In the genomic region with DNA sequence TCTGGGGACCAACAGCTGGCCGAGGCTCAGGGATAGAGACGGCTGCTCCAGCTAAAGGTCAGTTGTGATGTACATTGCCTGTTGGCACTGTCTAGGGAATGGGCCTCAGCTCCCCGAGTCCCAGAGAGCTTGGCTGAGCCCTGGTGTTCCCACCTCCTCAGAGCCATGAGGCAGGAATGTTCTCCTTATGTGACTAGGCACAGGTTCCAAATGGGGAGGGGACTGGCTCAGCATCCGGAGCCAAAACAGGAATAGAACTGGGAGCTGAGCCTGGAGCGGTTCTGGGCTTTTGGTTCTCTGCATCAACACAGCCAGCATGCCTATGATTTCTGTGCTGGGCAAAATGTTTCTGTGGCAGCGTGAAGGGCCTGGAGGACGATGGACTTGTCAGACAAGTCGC, we compare ENCODE assay signal across 8 cellular contexts. TPM values are rescaled to one million over a fixed set of nuclear protein-coding genes. Genes with fewer than 3 reads are reported as not detected.
A peak's percentile ranks its signal among the peaks of the same experiment; 100 is the strongest.
DNase-seq lines count a peak whose midpoint lies in the region; ATAC-seq, FAIRE-seq and TF ChIP-seq lines count a peak whose summit lies in the region.

FAM131A (plus strand) TSS at position 286 of the 400 bp plus-strand sequence; CDS start at position 317, 31 bp downstream.

- no peak for DNase-seq in CD4-positive, alpha-beta T cell
- DNase-seq in RPMI7951 (ENCODE audit: low read depth) (no peak), endothelial cell of umbilical vein (ENCODE audit: low read depth, low spot score) (peak; percentile 12), NCI-H1436 (lab: John Stamatoyannopoulos, UW) (no peak)
- DNase-seq in activated CD4-positive, alpha-beta T cell treated with anti-CD3 and anti-CD28 coated beads for 1 hour = no peak

- H3K4me1 ChIP-seq in endothelial cell of umbilical vein (ENCODE audit: control insufficient read depth, extremely low read depth, insufficient read depth, low read length) (peaks cover 69% of the 10 kb centered on the region), mucosa of rectum (ENCODE audit: control insufficient read depth in 2 of 2, insufficient read depth in 2 of 2, low read length in 2 of 2) (peaks cover 22 to 25% of the 10 kb centered on the region in 2 donors), urinary bladder (ENCODE audit: insufficient read depth) (no peaks in the 10 kb centered on the region)

- TF ChIP-seq POLR2A in endothelial cell of umbilical vein (IDR thresholded peaks at IDR 0.05; ENCODE audit: low read depth, low read length) = no peak

- H4K20me1 ChIP-seq in endothelial cell of umbilical vein (replicated peaks; ENCODE audit: control insufficient read depth, extremely low read depth, insufficient read depth, low read length) = no peaks in the 10 kb centered on the region

- H3K4me2 ChIP-seq in endothelial cell of umbilical vein (ENCODE audit: insufficient read depth, low read length) = peak within 1 kb of the TSS; percentile 73

- peaks cover 34% of the 10 kb centered on the region for H3K4me1 Mint-ChIP-seq in CD4-positive, alpha-beta T cell (ENCODE audit: low read depth)

- CTCF ChIA-PET in CD4-positive, alpha-beta T cell (lab: Charles Lee) = interaction anchor here (1.3 kb wide), 1 partner anchor 17 kb away, joined by 3 read pairs; no protein-coding TSS in a partner anchor
- CTCF ChIA-PET in endothelial cell of umbilical vein (lab: Charles Lee) = interaction anchor here (0.7 to 2.2 kb wide), 11 partner anchors 8 to 442 kb away, joined by 3 to 7 read pairs (median 4); partner anchors contain the start of gene EIF2B5

- no peak within 1 kb of the TSS for H3K27ac ChIP-seq in CD4-positive, alpha-beta T cell (ENCODE audit: low read depth, low read length)
- H3K27ac ChIP-seq in endothelial cell of umbilical vein (ENCODE audit: insufficient read depth, low read depth, low read length) = peak within 1 kb of the TSS; percentile 99
- H3K27ac ChIP-seq in mucosa of rectum (ENCODE audit: low read depth in 2 of 2, low read length in 2 of 2) = peak within 1 kb of the TSS; percentile 95 to 96
- peak within 1 kb of the TSS; percentile 98 for H3K27ac ChIP-seq in urinary bladder (ENCODE audit: low read depth)

- peaks cover 37% of the 10 kb centered on the region for H3K36me3 Mint-ChIP-seq in CD4-positive, alpha-beta T cell (ENCODE audit: low read depth)

- WGBS in urinary bladder = 31% methylated on average over 8 of the region's 8 CpGs

- peak within 1 kb of the TSS; percentile 97 for H3K27ac Mint-ChIP-seq in CD4-positive, alpha-beta T cell

- H3K36me3 ChIP-seq in endothelial cell of umbilical vein (ENCODE audit: control insufficient read depth in 2 of 2, extremely low read depth in 1 of 2, insufficient read depth in 2 of 2, low read length in 2 of 2) = peaks cover 14 to 18% of the 10 kb centered on the region in 2 experiments
- peaks cover 25 to 31% of the 10 kb centered on the region in 2 donors for H3K36me3 ChIP-seq in mucosa of rectum (ENCODE audit: control insufficient read depth in 2 of 2, insufficient read depth in 2 of 2, low read length in 2 of 2)
- peaks cover 1% of the 10 kb centered on the region for H3K36me3 ChIP-seq in urinary bladder (ENCODE audit: insufficient read depth)

- H3K4me3 ChIP-seq in endothelial cell of umbilical vein (replicated peaks in 1 of 3; ENCODE audit: insufficient read depth in 1 of 3, low read depth in 1 of 3, low read length in 3 of 3) (peak within 1 kb of the TSS; percentile 31 to 62 (median 54)), mucosa of rectum (ENCODE audit: low read length in 2 of 2) (peak within 1 kb of the TSS; percentile 82 to 84), urinary bladder (ENCODE audit: low read depth, low read length) (peak within 1 kb of the TSS; percentile 64)

- no peak for TF ChIP-seq CTCF in CD4-positive, alpha-beta T cell (IDR thresholded peaks at IDR 0.05)
- TF ChIP-seq CTCF in endothelial cell of umbilical vein (IDR thresholded peaks at IDR 0.05; ENCODE audit: extremely low read depth in 1 of 2, insufficient read depth in 1 of 2, low read depth in 1 of 2, low read length in 2 of 2) = no peak

- dilution Hi-C loops in endothelial cell of umbilical vein (cut with MboI; ENCODE audit: extremely low pct_ligation_motif_present, low sequenced_read_pairs) = no loop called here

- H3K79me2 ChIP-seq in endothelial cell of umbilical vein (ENCODE audit: control insufficient read depth, insufficient read depth, low read length) = peaks cover 48% of the 10 kb centered on the region

- BruUV-seq in endothelial cell of umbilical vein (replicated peaks; lab: Mats Ljungman, UMichigan) = no TSS peak

- no peaks in the 10 kb centered on the region for H3K9me1 ChIP-seq in endothelial cell of umbilical vein (replicated peaks; ENCODE audit: control insufficient read depth, extremely low read depth, insufficient read depth, low read length)

- peak within 1 kb of the TSS; percentile 24 for H2AFZ ChIP-seq in endothelial cell of umbilical vein (ENCODE audit: low read depth, low read length)

- intact Hi-C loops in CD4-positive, alpha-beta T cell (cut with DNase I, micrococcal nuclease) = loop anchor here in 1 of 2 experiments (2.0 kb wide), 1 partner anchor 23 kb away; the partner anchor contains the start of genes CLCN2 and POLR2H
- intact Hi-C loops in endothelial cell of umbilical vein (cut with micrococcal nuclease) = loop anchor here (10.0 kb wide), 1 partner anchor 1597 kb away; the partner anchor contains the start of gene TRA2B

- no peaks in the 10 kb centered on the region for H3K27me3 ChIP-seq in CD4-positive, alpha-beta T cell (ENCODE audit: control insufficient read depth, insufficient read depth, low read length)
- H3K27me3 ChIP-seq in endothelial cell of umbilical vein (ENCODE audit: control insufficient read depth in 2 of 2, insufficient read depth in 2 of 2, low read length in 2 of 2) (no peaks in the 10 kb centered on the region), mucosa of rectum (ENCODE audit: control insufficient read depth in 2 of 2, insufficient read depth in 2 of 2, low read length in 2 of 2) (no peaks in the 10 kb centered on the region)

- FAIRE-seq in endothelial cell of umbilical vein (lab: Jason Lieb, UNC) = peak; percentile 35

- peak within 1 kb of the TSS; percentile 95 for H3K4me3 Mint-ChIP-seq in CD4-positive, alpha-beta T cell

- no peaks in the 10 kb centered on the region for H3K27me3 Mint-ChIP-seq in CD4-positive, alpha-beta T cell

- peak within 1 kb of the TSS; percentile 76 for H3K9ac ChIP-seq in endothelial cell of umbilical vein (replicated peaks; ENCODE audit: extremely low read depth, insufficient read depth, low read length)
- H3K9ac ChIP-seq in mucosa of rectum (ENCODE audit: low read depth in 1 of 2, low read length in 2 of 2) = peak within 1 kb of the TSS; percentile 86 to 88

- no peaks in the 10 kb centered on the region for H3K9me3 Mint-ChIP-seq in CD4-positive, alpha-beta T cell

- POLR2A ChIA-PET in CD4-positive, alpha-beta T cell (lab: Charles Lee) = interaction anchor here (0.7 to 1.9 kb wide), 4 partner anchors 9 to 88 kb away, joined by 3 to 6 read pairs (median 4); partner anchors contain the start of genes CLCN2, EEF1AKMT4 and POLR2H
- POLR2A ChIA-PET in endothelial cell of umbilical vein (lab: Charles Lee) = interaction anchor here (0.6 to 1.0 kb wide), 3 partner anchors 22 to 186 kb away, joined by 3 to 5 read pairs (median 4); no protein-coding TSS in a partner anchor

- no peak for ATAC-seq in CD4-positive, alpha-beta T cell (ENCODE audit: poor library complexity)
- ATAC-seq in HG03039 (IDR thresholded peaks at IDR 0.05; ENCODE audit: unreplicated experiment) = no peak

- H3K9me3 ChIP-seq in CD4-positive, alpha-beta T cell (ENCODE audit: control insufficient read depth, low read length) = no peaks in the 10 kb centered on the region
- no peaks in the 10 kb centered on the region for H3K9me3 ChIP-seq in endothelial cell of umbilical vein (replicated peaks; ENCODE audit: control insufficient read depth, insufficient read depth, low read length)
- no peaks in the 10 kb centered on the region for H3K9me3 ChIP-seq in mucosa of rectum (ENCODE audit: control insufficient read depth in 2 of 2, low read length in 2 of 2)

TF ChIP-seq in endothelial cell of umbilical vein, 7 proteins besides CTCF, POLR2A, EP300 and RAD21:
- TF ChIP-seq POLR2AphosphoS5 (IDR thresholded peaks at IDR 0.05; ENCODE audit: insufficient read depth, low read depth, low read length) = no peak
- no peak for TF ChIP-seq MYC (IDR thresholded peaks at IDR 0.05; ENCODE audit: low read depth, low read length)
- no peak for TF ChIP-seq FOS (IDR thresholded peaks at IDR 0.05; ENCODE audit: borderline replicate concordance, insufficient read depth, low read length)
- TF ChIP-seq JUN (IDR thresholded peaks at IDR 0.05; ENCODE audit: borderline replicate concordance, insufficient read depth, insufficient read length, low read depth) = no peak
- no peak for TF ChIP-seq EZH2 (IDR thresholded peaks at IDR 0.05; ENCODE audit: borderline replicate concordance, low read depth, low read length, severe bottlenecking)
- no peak for TF ChIP-seq GATA2 (IDR thresholded peaks at IDR 0.05; ENCODE audit: insufficient read depth, insufficient read length, low read depth, low read length)
- TF ChIP-seq, protein P1, sequence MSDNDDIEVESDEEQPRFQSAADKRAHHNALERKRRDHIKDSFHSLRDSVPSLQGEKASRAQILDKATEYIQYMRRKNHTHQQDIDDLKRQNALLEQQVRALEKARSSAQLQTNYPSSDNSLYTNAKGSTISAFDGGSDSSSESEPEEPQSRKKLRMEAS (IDR thresholded peaks at IDR 0.05; ENCODE audit: insufficient read depth, insufficient read length) = no peak

RNA-seq across cellular contexts. Expression of gene FAM131A, which starts in this region (rescaled TPM):
- 10 to 100 TPM; 10.4 to 11.0 TPM for total RNA-seq in CD4-positive, alpha-beta T cell
- 10.6 and 12.0 TPM in 2 replicates for total RNA-seq in RPMI7951 (2014; rRNA removed; shearing (Covaris generic))
- total RNA-seq in endothelial cell of umbilical vein (19.9 and 26.8 TPM in 2 replicates), urinary bladder (15.9 TPM)
- polyA plus RNA-seq in endothelial cell of umbilical vein (29.9 and 34.1 TPM in 2 replicates), urinary bladder (31.0 TPM)
- polyA plus RNA-seq in endothelial cell of umbilical vein (2011; cell fraction: cytosol; rRNA removed) = 22.5 and 34.2 TPM in 2 replicates
- 27.8 and 36.3 TPM in 2 replicates for polyA plus RNA-seq in endothelial cell of umbilical vein (2011; cell fraction: nucleus; rRNA removed)
- polyA plus RNA-seq in endothelial cell of umbilical vein (2012) = 15.8 and 22.6 TPM in 2 replicates
- polyA minus RNA-seq in endothelial cell of umbilical vein = 19.1 and 21.9 TPM in 2 replicates
- 10.8 TPM for polyA minus RNA-seq in endothelial cell of umbilical vein (2011; cell fraction: cytosol; rRNA and poly(A)+ RNA removed)
- 12.3 and 12.8 TPM in 2 replicates for polyA minus RNA-seq in endothelial cell of umbilical vein (2011; cell fraction: nucleus; rRNA and poly(A)+ RNA removed)
